8 cellular contexts compared by ENCODE assay signal in the genomic region with DNA sequence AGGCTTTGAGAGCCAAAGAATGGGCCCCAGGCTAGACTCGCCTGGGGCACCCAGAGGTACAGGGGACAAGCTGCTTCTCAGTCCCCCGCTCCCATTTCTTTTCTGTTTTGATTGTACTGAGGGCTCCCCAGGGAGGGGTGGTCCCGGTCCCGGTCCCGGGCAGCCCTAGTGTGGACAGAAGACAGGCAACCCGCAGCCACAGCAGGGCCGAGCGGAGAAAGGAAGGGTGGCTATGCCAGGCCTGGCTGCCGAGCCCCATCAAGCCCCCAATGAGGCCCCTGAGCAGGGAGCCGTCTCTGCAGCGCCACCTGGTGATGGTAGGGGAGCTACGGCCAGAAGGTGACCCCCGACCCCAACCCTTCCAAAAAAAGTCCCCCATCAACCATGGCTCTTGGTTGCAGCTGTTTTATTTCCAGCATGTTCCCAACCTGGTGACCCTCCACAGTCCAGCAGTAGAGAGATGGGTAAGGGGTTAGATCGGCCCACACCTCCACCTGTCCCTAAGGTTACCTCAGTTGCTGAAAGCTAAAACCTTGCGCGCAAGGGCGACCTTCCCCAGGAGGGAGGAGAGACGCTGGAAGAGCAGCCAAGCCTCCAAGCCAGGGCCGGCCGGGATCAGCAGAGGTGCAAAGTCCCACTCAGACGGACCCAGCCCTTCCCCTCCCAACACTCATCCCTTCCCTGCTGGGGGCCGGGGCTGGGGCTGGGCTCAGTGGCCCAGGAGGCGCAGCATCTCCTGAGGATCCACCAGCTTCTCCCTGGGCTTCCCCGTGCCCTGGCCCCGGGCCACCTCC. TPM values are rescaled to one million over a fixed set of nuclear protein-coding genes. Genes with fewer than 3 reads are reported as not detected.
DNase-seq lines count a peak whose midpoint lies in the region; ATAC-seq and TF ChIP-seq lines count a peak whose summit lies in the region.

No MANE protein-coding gene starts in this region.

- H3K27ac Mint-ChIP-seq in neural crest cell (ENCODE audit: unreplicated experiment), result no peak overlapping the region

- peaks cover 11% of the 10 kb centered on the region for H3K4me1 Mint-ChIP-seq in neural crest cell

- H3K4me1 ChIP-seq in stomach, result peaks cover 28 to 39% (median 34%) of the 10 kb centered on the region in 4 donors

- H3K27me3 Mint-ChIP-seq in neural crest cell (ENCODE audit: low read depth), result peaks cover 62% of the 10 kb centered on the region

- no peaks in the 10 kb centered on the region for H3K9me3 Mint-ChIP-seq in neural crest cell

- TF ChIP-seq POLR2A in stomach (IDR thresholded peaks at IDR 0.05), result no peak

- 39 to 49% (median 45%) methylated on average over 20 to 25 of the region's 25 CpGs for WGBS in stomach, 5 donors

- TF ChIP-seq EP300 in stomach (IDR thresholded peaks at IDR 0.05), result no peak

- ATAC-seq in esophagus mucosa, result peak; percentile 23

- H3K9me3 ChIP-seq in stomach, result no peaks in the 10 kb centered on the region

- intact Hi-C loops in stomach (cut with DNase I; ENCODE audit: low total_unique reads), result loop anchor here (5.0 kb wide), 2 partner anchors 70 to 120 kb away; no protein-coding TSS in a partner anchor

- peak overlapping the region in 2 of 4 donors; percentile 11 to 29 for H3K4me3 ChIP-seq in stomach

- peaks cover 0 to 7% (median 0%) of the 10 kb centered on the region in 4 donors for H3K36me3 ChIP-seq in stomach

- no peak overlapping the region for H3K27ac ChIP-seq in stomach

- TF ChIP-seq CTCF in neural crest cell (conservative IDR thresholded peaks at IDR 0.05) (peak; percentile 77), stomach (IDR thresholded peaks at IDR 0.05) (peak in 5 of 7 experiments; percentile 52 to 68 (median 57))

- DNase-seq in NCI-H2196 (lab: John Stamatoyannopoulos, UW; ENCODE audit: unreplicated experiment) (peak; percentile 75), NCI-H2196 treated with DMSO at 0.1 percent for 48 hours (lab: John Stamatoyannopoulos, UW; ENCODE audit: unreplicated experiment) (no peak), NCI-H69 (lab: John Stamatoyannopoulos, UW) (peak; percentile 73), activated T-cell treated with anti-CD3 and anti-CD28 coated beads for 1 hour (ENCODE audit: low read depth) (peak; percentile 70), neural crest cell (ENCODE audit: low read depth, low spot score) (peak; percentile 86), stomach (peak; percentile 70), LoVo (ENCODE audit: low spot score) (no peak)

- peak overlapping the region; percentile 56 for H3K4me3 Mint-ChIP-seq in neural crest cell

- H3K27me3 ChIP-seq in stomach, result peaks cover 17 to 65% (median 44%) of the 10 kb centered on the region in 3 donors

- no peaks in the 10 kb centered on the region for H3K36me3 Mint-ChIP-seq in neural crest cell (ENCODE audit: low read depth)

RNA-seq across cellular contexts. Expression of gene GRIN2C, which starts 2.6 kb away (rescaled TPM):
- total RNA-seq in esophagus mucosa (not detected), neural crest cell (0.02 and 0.07 TPM in 2 replicates), stomach (under 1 TPM in 1 of 5 donors, not detected in 4; 0.55 TPM)
- under 1 TPM in 1 of 3 donors, not detected in 2; 0.33 TPM for polyA plus RNA-seq in stomach

RNA-seq across cellular contexts. Expression of gene FDXR, which starts 10.5 kb away (rescaled TPM):
- 31.5 TPM for total RNA-seq in esophagus mucosa
- total RNA-seq in neural crest cell, result 13.3 and 14.8 TPM in 2 replicates
- 10 to 100 TPM in 3 of 5 donors, 1 to 10 TPM in 1, under 1 TPM in 1; 0.58 to 94.1 (median 15.4) TPM for total RNA-seq in stomach
- 10 to 100 TPM in 2 of 3 donors, 1 to 10 TPM in 1; 8.6 to 21.1 (median 12.5) TPM for polyA plus RNA-seq in stomach

RNA-seq across cellular contexts. Expression of gene FADS6, which starts 31.1 kb away (rescaled TPM):
- total RNA-seq in esophagus mucosa, result 1.4 TPM
- not detected in 2 replicates for total RNA-seq in neural crest cell
- total RNA-seq in stomach, result 1 to 10 TPM in 1 of 5 donors, not detected in 4; 1.8 TPM
- polyA plus RNA-seq in stomach, result under 1 TPM in 1 of 3 donors, not detected in 2; 0.50 TPM

Comparison
In these comparisons a context has a peak if more than half of its experiments do, and no peak if none do; other contexts are left out.
1. DNase-seq: peak in NCI-H2196 (single experiment), NCI-H69 (single experiment), activated T-cell treated with anti-CD3 and anti-CD28 coated beads for 1 hour (single experiment), neural crest cell (single experiment) and stomach (single experiment); none in NCI-H2196 treated with DMSO at 0.1 percent for 48 hours (single experiment) and LoVo (single experiment).